In the genomic region with DNA sequence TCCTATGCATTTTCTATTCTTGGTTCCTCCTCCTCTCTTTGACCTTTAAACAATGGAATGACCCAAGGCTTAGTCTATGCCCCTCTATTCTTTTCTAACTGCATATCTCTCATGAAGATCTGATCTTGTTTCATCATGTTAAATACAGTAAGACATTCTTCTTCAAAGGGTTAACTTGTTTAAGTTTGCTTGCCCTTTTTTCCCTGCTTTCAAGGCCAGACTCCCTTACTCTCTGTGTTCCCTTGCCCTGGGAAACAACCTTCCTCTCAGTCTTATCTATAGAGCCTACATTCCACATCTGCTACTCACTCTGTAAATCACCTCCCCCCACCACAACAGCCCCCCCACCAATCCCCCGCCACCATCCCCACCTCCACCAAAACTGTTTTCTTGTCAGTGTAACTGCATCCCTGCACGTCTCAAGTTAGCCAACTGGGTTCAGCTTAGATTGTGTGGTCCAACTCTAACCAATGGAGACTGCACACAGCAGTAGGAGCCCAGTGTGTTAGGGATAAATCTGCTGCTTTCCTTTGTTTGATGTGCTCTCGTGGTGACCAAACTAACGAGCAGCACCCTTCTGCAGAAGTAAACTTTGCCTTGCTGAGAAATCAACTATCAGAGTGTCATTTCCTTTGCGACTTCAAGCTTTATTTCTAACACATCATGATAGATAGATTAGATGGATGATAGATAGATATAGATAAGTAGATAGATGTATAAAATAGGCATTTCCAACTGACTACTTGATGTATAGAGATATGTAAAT, we compare ENCODE assay signal across 29 cellular contexts.
"Had no signal": no experiment of that assay in that cellular context is flagged by ENCODE, and none has a peak within 500 bp of the region (broad histone marks: within the 10 kb centered on the region; RNA-seq: fewer than 3 reads in every experiment).

No MANE protein-coding gene starts in this region.

- ATAC-seq: heart right ventricle; left colon; left lung; lower lobe of right lung; natural killer cell; right cardiac atrium; stimulated activated effector memory CD8-positive, alpha-beta T cell treated with anti-CD3 and anti-CD28 coated beads, Interleukin-12 subunit alpha, Interleukin-12 subunit beta, amount 100 ng/mL, for 72 hours; upper lobe of right lung had no signal

- H3K9me3 ChIP-seq: ovary, suprapubic skin had no signal

- H3K27ac ChIP-seq: heart right ventricle, left lung, lower lobe of right lung, ovary, sigmoid colon, suprapubic skin, thoracic aorta, tibial artery, upper lobe of right lung had no signal

- H3K27ac Mint-ChIP-seq: mesothelial cell of epicardium; naive B cell; natural killer cell; nephron progenitor cell; progenitor cell of endocrine pancreas; stimulated activated effector memory CD8-positive, alpha-beta T cell treated with anti-CD3 and anti-CD28 coated beads, Interleukin-12 subunit alpha, Interleukin-12 subunit beta, amount 100 ng/mL, for 72 hours; stimulated activated naive CD8-positive, alpha-beta T cell treated with anti-CD3 and anti-CD28 coated beads, Interleukin-15, Interleukin-2, amounts not matched to agents 100 ng/mL and 50 ng/mL, for 24 hours had no signal

- H3K4me1 ChIP-seq: left lung, lower lobe of right lung, sigmoid colon, upper lobe of right lung had no signal

- H3K36me3 Mint-ChIP-seq: stimulated activated effector memory CD8-positive, alpha-beta T cell treated with anti-CD3 and anti-CD28 coated beads, Interleukin-12 subunit alpha, Interleukin-12 subunit beta, amount 100 ng/mL, for 72 hours had no signal

- H3K27me3 Mint-ChIP-seq: naive B cell; progenitor cell of endocrine pancreas; stimulated activated naive CD8-positive, alpha-beta T cell treated with anti-CD3 and anti-CD28 coated beads, Interleukin-15, Interleukin-2, amounts not matched to agents 100 ng/mL and 50 ng/mL, for 24 hours had no signal

- H3K27me3 ChIP-seq: heart right ventricle, left lung, ovary, sigmoid colon, suprapubic skin, tibial artery, upper lobe of right lung had no signal

- H3K4me3 ChIP-seq: heart right ventricle, left lung, lower lobe of right lung, ovary, sigmoid colon, suprapubic skin, thoracic aorta, tibial artery, upper lobe of right lung had no signal

- H3K4me3 Mint-ChIP-seq: mesothelial cell of epicardium; natural killer cell; nephron progenitor cell; stimulated activated effector memory CD8-positive, alpha-beta T cell treated with anti-CD3 and anti-CD28 coated beads, Interleukin-12 subunit alpha, Interleukin-12 subunit beta, amount 100 ng/mL, for 72 hours; stimulated activated naive CD8-positive, alpha-beta T cell treated with anti-CD3 and anti-CD28 coated beads, Interleukin-15, Interleukin-2, amounts not matched to agents 100 ng/mL and 50 ng/mL, for 24 hours had no signal

- H3K36me3 ChIP-seq: heart right ventricle, left lung, lower lobe of right lung, ovary, sigmoid colon, suprapubic skin, thoracic aorta, tibial artery, upper lobe of right lung had no signal

- H3K4me1 Mint-ChIP-seq: naive B cell; stimulated activated effector memory CD8-positive, alpha-beta T cell treated with anti-CD3 and anti-CD28 coated beads, Interleukin-12 subunit alpha, Interleukin-12 subunit beta, amount 100 ng/mL, for 72 hours had no signal

- DNase-seq: heart right ventricle; hippocampal formation; kidney; left colon; left lung; lower lobe of right lung; mammary epithelial cell; mesenchymal stem cell; naive B cell; natural killer cell; nephron progenitor cell; ovary; retina; right cardiac atrium; sigmoid colon; small intestine; stimulated activated CD4-positive, alpha-beta T cell treated with anti-CD3 and anti-CD28 coated beads, Interleukin-15, amount 100 ng/mL, for 24 hours; stimulated activated CD4-positive, alpha-beta T cell treated with anti-CD3 and anti-CD28 coated beads, Interleukin-2, amount 100 ng/mL, for 24 hours; stimulated activated CD4-positive, alpha-beta T cell treated with anti-CD3 and anti-CD28 coated beads, Interleukin-4, amount 100 ng/mL, for 24 hours; stimulated activated naive CD4-positive, alpha-beta T cell; tibial artery; trophoblast cell; upper lobe of right lung had no signal
